8 cellular contexts compared by ENCODE assay signal in the genomic region with DNA sequence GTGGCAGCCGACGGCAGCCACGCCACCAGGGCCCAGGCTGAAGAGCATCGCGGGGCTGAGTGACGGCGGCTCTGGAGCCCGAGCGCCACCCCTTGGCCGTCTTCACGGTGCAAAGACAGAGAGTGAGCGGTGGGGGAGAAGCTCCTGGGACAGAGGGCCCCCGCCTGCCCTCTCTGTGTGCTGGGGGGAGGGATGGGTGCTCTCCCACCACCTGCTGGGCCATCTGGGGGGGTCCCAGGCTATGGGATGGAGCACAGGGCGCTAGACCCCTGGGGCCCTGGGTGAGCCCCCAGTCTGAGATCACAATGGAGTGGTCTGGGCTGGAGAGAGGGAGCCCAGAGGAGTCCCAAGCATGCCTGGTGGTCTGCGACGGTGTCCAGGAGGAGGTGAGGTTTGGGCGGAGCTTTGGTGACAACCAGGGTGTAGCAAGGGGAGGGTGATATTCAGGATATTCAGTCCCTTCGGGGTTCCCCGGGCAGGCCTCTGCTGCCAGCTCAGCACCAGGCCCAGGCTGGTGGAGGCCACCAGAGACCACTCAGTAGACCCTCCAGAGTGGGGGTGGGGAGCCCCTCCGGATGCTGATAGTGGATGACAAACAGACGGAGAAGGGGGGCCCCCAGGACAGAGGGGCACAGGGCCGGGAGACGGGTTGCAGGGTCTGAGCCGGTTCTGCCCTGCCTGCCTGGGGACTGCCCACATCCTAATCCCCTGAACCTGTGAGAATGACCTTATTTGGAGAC.
DNase-seq lines count a peak whose midpoint lies in the region; ATAC-seq, FAIRE-seq and TF ChIP-seq lines count a peak whose summit lies in the region.
"Had no signal": no experiment of that assay in that cellular context is flagged by ENCODE, and none has a peak within 500 bp of the region (broad histone marks: within the 10 kb centered on the region; RNA-seq: fewer than 3 reads in every experiment).

No MANE protein-coding gene starts in this region.

- TF ChIP-seq EP300 in Ishikawa (IDR thresholded peaks at IDR 0.05; ENCODE audit: borderline replicate concordance): no peak

- H3K9me3 ChIP-seq in DND-41 (ENCODE audit: insufficient read depth, low read length, severe bottlenecking): no peaks in the 10 kb centered on the region
- H3K9me3 ChIP-seq in astrocyte (ENCODE audit: insufficient read depth, low read depth, low read length): no peaks in the 10 kb centered on the region
- H3K9me3 ChIP-seq in mesenchymal stem cell (ENCODE audit: control insufficient read depth, low read length): no peaks in the 10 kb centered on the region

- no peak for FAIRE-seq in astrocyte (lab: Jason Lieb, UNC)

- H4K91ac ChIP-seq in mesenchymal stem cell (ENCODE audit: low read length): no peak overlapping the region

- H3K4me3 ChIP-seq in DND-41 (ENCODE audit: low read depth in 1 of 2, low read length in 2 of 2) (no peak overlapping the region), astrocyte (ENCODE audit: insufficient read depth, low read depth, low read length) (no peak overlapping the region), mesenchymal stem cell (ENCODE audit: insufficient read depth in 1 of 2, low read depth in 1 of 2, low read length in 2 of 2) (no peak overlapping the region)
- H3K4me3 ChIP-seq: SK-N-MC had no signal

- H2AFZ ChIP-seq in DND-41 (ENCODE audit: low read depth, low read length) (no peak overlapping the region), astrocyte (ENCODE audit: low read depth, low read length) (no peak overlapping the region), mesenchymal stem cell (ENCODE audit: low read depth, low read length) (no peak overlapping the region)

- peaks cover 36% of the 10 kb centered on the region for H3K27me3 Mint-ChIP-seq in astrocyte (ENCODE audit: low read depth, unreplicated experiment)

- DNase-seq in DND-41 (no peak), astrocyte (ENCODE audit: low read depth) (no peak), mesenchymal stem cell (peak; percentile 39)
- DNase-seq in activated CD8-positive, alpha-beta memory T cell treated with anti-CD3 and anti-CD28 coated beads for 24 hours: no peak
- no peak for DNase-seq in activated CD4-positive, CD25-positive, alpha-beta regulatory T cell (lab: John Stamatoyannopoulos, UW)

- H3K9ac ChIP-seq in DND-41 (ENCODE audit: low read depth, low read length) (no peak overlapping the region), astrocyte (ENCODE audit: low read length) (no peak overlapping the region), mesenchymal stem cell (ENCODE audit: low read length) (no peak overlapping the region)

- no peak overlapping the region for H2BK12ac ChIP-seq in mesenchymal stem cell (ENCODE audit: low read length in 2 of 2)

- H4K20me1 ChIP-seq in DND-41 (ENCODE audit: insufficient read depth, low read length) (peaks cover 15% of the 10 kb centered on the region), astrocyte (ENCODE audit: insufficient read depth, low read length) (no peaks in the 10 kb centered on the region)

- H4K8ac ChIP-seq in mesenchymal stem cell (ENCODE audit: low read length): no peak overlapping the region

- H3K36me3 ChIP-seq in DND-41 (ENCODE audit: insufficient read depth, low read length): no peaks in the 10 kb centered on the region
- no peaks in the 10 kb centered on the region for H3K36me3 ChIP-seq in astrocyte (ENCODE audit: insufficient read depth, low read length)
- no peaks in the 10 kb centered on the region for H3K36me3 ChIP-seq in mesenchymal stem cell (ENCODE audit: control insufficient read depth in 1 of 2, insufficient read depth in 2 of 2, low read depth in 1 of 2, low read length in 2 of 2)

- no peaks in the 10 kb centered on the region for H3K36me3 Mint-ChIP-seq in astrocyte (ENCODE audit: low read depth, unreplicated experiment)

- peak; percentile 68 for TF ChIP-seq RAD21 in Ishikawa (IDR thresholded peaks at IDR 0.05; ENCODE audit: low read depth)

- H3K27ac Mint-ChIP-seq in astrocyte (ENCODE audit: unreplicated experiment): no peak overlapping the region

- H2BK120ac ChIP-seq in mesenchymal stem cell (ENCODE audit: low read depth, low read length): no peak overlapping the region

- no peaks in the 10 kb centered on the region for H3K9me3 Mint-ChIP-seq in astrocyte (ENCODE audit: unreplicated experiment)

- H3K4me1 ChIP-seq in DND-41 (ENCODE audit: insufficient read depth, low read length) (no peaks in the 10 kb centered on the region), astrocyte (ENCODE audit: insufficient read depth, low read length) (peaks cover 7% of the 10 kb centered on the region), mesenchymal stem cell (ENCODE audit: control insufficient read depth, insufficient read depth, low read depth, low read length) (peaks cover 6% of the 10 kb centered on the region)

- no peak overlapping the region for H2AK5ac ChIP-seq in mesenchymal stem cell (ENCODE audit: low read length, severe bottlenecking)

- WGBS in mesenchymal stem cell: 39% methylated on average over 24 of the region's 24 CpGs

- no peak overlapping the region for H3K4me3 Mint-ChIP-seq in astrocyte (ENCODE audit: unreplicated experiment)

- peaks cover 5% of the 10 kb centered on the region for H3K27me3 ChIP-seq in DND-41 (ENCODE audit: insufficient read depth, low read length, poor library complexity)
- no peaks in the 10 kb centered on the region for H3K27me3 ChIP-seq in astrocyte (ENCODE audit: insufficient read depth, low read length)
- peaks cover 37 to 62% of the 10 kb centered on the region in 2 experiments for H3K27me3 ChIP-seq in mesenchymal stem cell (ENCODE audit: control insufficient read depth in 1 of 2, insufficient read depth in 1 of 2, low read length in 2 of 2)

- no peak overlapping the region for H3K4ac ChIP-seq in mesenchymal stem cell (ENCODE audit: low read depth in 1 of 2, low read length in 2 of 2)

- H3K18ac ChIP-seq in mesenchymal stem cell (ENCODE audit: low read depth in 1 of 2, low read length in 2 of 2): no peak overlapping the region

- ATAC-seq in DND-41 (ENCODE audit: insufficient read depth, low read depth) (no peak), GM19463 (IDR thresholded peaks at IDR 0.05; ENCODE audit: unreplicated experiment) (no peak)

- H2BK5ac ChIP-seq in mesenchymal stem cell (ENCODE audit: low read depth, low read length, poor library complexity, severe bottlenecking): no peak overlapping the region

- H3K27ac ChIP-seq in DND-41 (ENCODE audit: low read length): no peak overlapping the region
- no peak overlapping the region for H3K27ac ChIP-seq in astrocyte (ENCODE audit: low read depth, low read length)
- H3K27ac ChIP-seq in mesenchymal stem cell (ENCODE audit: low read length, poor library complexity, severe bottlenecking): no peak overlapping the region
- H3K27ac ChIP-seq: SK-N-MC had no signal

- no peak overlapping the region for H3K14ac ChIP-seq in mesenchymal stem cell (ENCODE audit: low read length in 2 of 2)

- no peaks in the 10 kb centered on the region for H3K79me1 ChIP-seq in mesenchymal stem cell (replicated peaks; ENCODE audit: low read length, poor library complexity, severe bottlenecking)

- H3K4me1 Mint-ChIP-seq in astrocyte (ENCODE audit: low read depth, unreplicated experiment): no peaks in the 10 kb centered on the region

- TF ChIP-seq CTCF in DND-41 (IDR thresholded peaks at IDR 0.05; ENCODE audit: borderline replicate concordance, extremely low read depth, low read length, poor library complexity, severe bottlenecking) (peak; percentile 3), astrocyte (IDR thresholded peaks at IDR 0.05; ENCODE audit: insufficient read depth, low read depth, low read length) (peak; percentile 19)

- H3K79me2 ChIP-seq in DND-41 (ENCODE audit: insufficient read depth, low read length) (no peaks in the 10 kb centered on the region), astrocyte (ENCODE audit: insufficient read depth, low read length) (no peaks in the 10 kb centered on the region)

- H3K4me2 ChIP-seq in DND-41 (ENCODE audit: insufficient read depth, low read length) (no peak overlapping the region), astrocyte (ENCODE audit: low read length) (no peak overlapping the region), mesenchymal stem cell (ENCODE audit: low read length, poor library complexity, severe bottlenecking) (no peak overlapping the region)

- H2BK15ac ChIP-seq in mesenchymal stem cell (ENCODE audit: low read depth, poor library complexity, severe bottlenecking): no peak overlapping the region

- H3K23ac ChIP-seq in mesenchymal stem cell (ENCODE audit: low read length in 2 of 2): no peak overlapping the region

TF ChIP-seq in Ishikawa, 13 proteins besides CTCF, POLR2A, EP300 and RAD21 (continues in another document):
- TF ChIP-seq FOXM1 (IDR thresholded peaks at IDR 0.05; ENCODE audit: borderline replicate concordance, low read depth): no peak
- TF ChIP-seq CEBPB (IDR thresholded peaks at IDR 0.05): no peak
- TF ChIP-seq, protein P1, sequence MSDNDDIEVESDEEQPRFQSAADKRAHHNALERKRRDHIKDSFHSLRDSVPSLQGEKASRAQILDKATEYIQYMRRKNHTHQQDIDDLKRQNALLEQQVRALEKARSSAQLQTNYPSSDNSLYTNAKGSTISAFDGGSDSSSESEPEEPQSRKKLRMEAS (IDR thresholded peaks at IDR 0.05): no peak
- TF ChIP-seq TAF1 (IDR thresholded peaks at IDR 0.05; ENCODE audit: low read depth): no peak
- TF ChIP-seq CREB1 (IDR thresholded peaks at IDR 0.05; ENCODE audit: low read depth): no peak
- TF ChIP-seq NFIC (IDR thresholded peaks at IDR 0.05): no peak
- no peak for TF ChIP-seq YY1 (IDR thresholded peaks at IDR 0.05; ENCODE audit: low read depth)
